18 cellular contexts compared by ENCODE assay signal in genomic region chr6:25036461-25036860, GRCh38.
A peak's percentile ranks its signal among the peaks of the same experiment; 100 is the strongest.
DNase-seq lines count a peak whose midpoint lies in the region; ATAC-seq, FAIRE-seq and TF ChIP-seq lines count a peak whose summit lies in the region.
"Had no signal": no experiment of that assay in that cellular context is flagged by ENCODE, and none has a peak within 500 bp of the region (broad histone marks: within the 10 kb centered on the region; RNA-seq: fewer than 3 reads in every experiment).

No MANE protein-coding gene starts in this region.

- no peaks in the 10 kb centered on the region for H3K9me3 Mint-ChIP-seq in T-cell
- H3K9me3 Mint-ChIP-seq in effector memory CD8-positive, alpha-beta T cell: no peaks in the 10 kb centered on the region
- H3K9me3 Mint-ChIP-seq in stimulated activated naive CD8-positive, alpha-beta T cell treated with anti-CD3 and anti-CD28 coated beads, Interleukin-15, amount 100 ng/mL, for 72 hours: no peaks in the 10 kb centered on the region
- H3K9me3 Mint-ChIP-seq: activated naive CD4-positive, alpha-beta T cell treated with anti-CD3 and anti-CD28 coated beads, Interleukin-2, amount 50 U/mL, for 24 hours had no signal

- no peak for TF ChIP-seq RAD21 in HepG2 (CRISPR knock-in tag; IDR thresholded peaks at IDR 0.05)

- H3K4me3 ChIP-seq in HepG2 (replicated peaks in 1 of 3; ENCODE audit: insufficient read depth in 1 of 3, low read depth in 2 of 3, low read length in 3 of 3) (no peak overlapping the region), right lobe of liver (no peak overlapping the region), foreskin fibroblast (ENCODE audit: low read depth in 1 of 2, low read length in 2 of 2) (no peak overlapping the region)

- H3K9me3 ChIP-seq in HepG2 (ENCODE audit: low read length) (no peaks in the 10 kb centered on the region), right lobe of liver (no peaks in the 10 kb centered on the region)
- H3K9me3 ChIP-seq: esophagus squamous epithelium, thoracic aorta had no signal

- intact Hi-C loops in HepG2 (cut with micrococcal nuclease; ENCODE audit: unreplicated experiment): no loop called here
- intact Hi-C loops in right lobe of liver (cut with DNase I): no loop called here

- POLR2A ChIA-PET in HepG2 (lab: Yijun Ruan, JAX) (no interaction called here), T-cell (lab: Charles Lee) (interaction anchor here in 1 of 2 donors (0.9 to 1.0 kb wide), 2 partner anchors 9 to 13 kb away, joined by 3 to 5 read pairs; no protein-coding TSS in a partner anchor)

- H3K4me2 ChIP-seq in HepG2 (ENCODE audit: low read depth, low read length): no peak overlapping the region

- TF ChIP-seq CTCF in HepG2 (CRISPR knock-in tag; IDR thresholded peaks at IDR 0.05) (no peak), right lobe of liver (IDR thresholded peaks at IDR 0.05) (no peak), foreskin fibroblast (IDR thresholded peaks at IDR 0.05; ENCODE audit: low read depth, low read length) (no peak)

- no TSS peak for BruUV-seq in HepG2 (replicated peaks; lab: Mats Ljungman, UMichigan)

- H3K27ac ChIP-seq in HepG2 (ENCODE audit: extremely low read length, insufficient read depth, low read length) (no peak overlapping the region), right lobe of liver (no peak overlapping the region)
- H3K27ac ChIP-seq: thoracic aorta had no signal

- TF ChIP-seq EP300 in HepG2 (IDR thresholded peaks at IDR 0.05; ENCODE audit: low read depth in 2 of 2, low read length in 2 of 2): no peak
- no peak for TF ChIP-seq EP300 in HepG2 (CRISPR knock-in tag; IDR thresholded peaks at IDR 0.05; ENCODE audit: borderline replicate concordance)

- no peaks in the 10 kb centered on the region for H3K79me2 ChIP-seq in HepG2 (ENCODE audit: insufficient read depth, low read length)

- peak overlapping the region; percentile 76 to 82 (median 79) for H3K4me3 Mint-ChIP-seq in T-cell
- H3K4me3 Mint-ChIP-seq in effector memory CD8-positive, alpha-beta T cell: peak overlapping the region; percentile 69 to 81
- peak overlapping the region; percentile 81 to 87 for H3K4me3 Mint-ChIP-seq in stimulated activated naive CD8-positive, alpha-beta T cell treated with anti-CD3 and anti-CD28 coated beads, Interleukin-15, amount 100 ng/mL, for 72 hours

- no peak overlapping the region for H2AFZ ChIP-seq in HepG2 (ENCODE audit: low read length)

- H3K27me3 ChIP-seq in HepG2 (ENCODE audit: control insufficient read depth in 1 of 2, insufficient read depth in 2 of 2, low read length in 2 of 2): peaks cover 0 to 15% of the 10 kb centered on the region in 2 experiments; a peak in 2 of 5 replicates
- H3K27me3 ChIP-seq in right lobe of liver: no peaks in the 10 kb centered on the region
- H3K27me3 ChIP-seq: esophagus squamous epithelium had no signal

- in situ Hi-C loops in HepG2 (cut with HindIII; ENCODE audit: extremely low pct_ligation_motif_present, low pct_unique_long_range_greater_than_20kb): no loop called here

- H3K4me1 ChIP-seq in HepG2 (ENCODE audit: insufficient read depth, low read length) (no peaks in the 10 kb centered on the region), right lobe of liver (no peaks in the 10 kb centered on the region)

- H3K36me3 Mint-ChIP-seq in T-cell: no peaks in the 10 kb centered on the region
- H3K36me3 Mint-ChIP-seq in effector memory CD8-positive, alpha-beta T cell (ENCODE audit: insufficient read depth): peaks cover 22% of the 10 kb centered on the region
- H3K36me3 Mint-ChIP-seq: activated naive CD4-positive, alpha-beta T cell treated with anti-CD3 and anti-CD28 coated beads, Interleukin-2, amount 50 U/mL, for 24 hours had no signal

- H4K20me1 ChIP-seq in HepG2 (ENCODE audit: insufficient read depth, low read length): no peaks in the 10 kb centered on the region

- H3K4me1 Mint-ChIP-seq in T-cell: peaks cover 76 to 82% (median 82%) of the 10 kb centered on the region in 3 donors
- peaks cover 49 to 72% of the 10 kb centered on the region in 2 donors for H3K4me1 Mint-ChIP-seq in effector memory CD8-positive, alpha-beta T cell (ENCODE audit: low read depth in 2 of 2)
- peaks cover 68% of the 10 kb centered on the region for H3K4me1 Mint-ChIP-seq in stimulated activated naive CD8-positive, alpha-beta T cell treated with anti-CD3 and anti-CD28 coated beads, Interleukin-15, amount 100 ng/mL, for 72 hours

- TF ChIP-seq POLR2A in HepG2 (IDR thresholded peaks at IDR 0.05; ENCODE audit: insufficient read depth in 1 of 2, low read depth in 2 of 2, low read length in 2 of 2) (no peak), right lobe of liver (IDR thresholded peaks at IDR 0.05) (no peak)

- no peaks in the 10 kb centered on the region for H3K27me3 Mint-ChIP-seq in T-cell
- no peaks in the 10 kb centered on the region for H3K27me3 Mint-ChIP-seq in effector memory CD8-positive, alpha-beta T cell
- H3K27me3 Mint-ChIP-seq in stimulated activated naive CD8-positive, alpha-beta T cell treated with anti-CD3 and anti-CD28 coated beads, Interleukin-15, amount 100 ng/mL, for 72 hours: no peaks in the 10 kb centered on the region
- H3K27me3 Mint-ChIP-seq: activated naive CD4-positive, alpha-beta T cell treated with anti-CD3 and anti-CD28 coated beads, Interleukin-2, amount 50 U/mL, for 24 hours had no signal

- CTCF ChIA-PET in HepG2 (lab: Yijun Ruan, JAX; ENCODE audit: low intra/inter-chr PET ratio, low total read pairs): no interaction called here
- CTCF ChIA-PET in T-cell (lab: Charles Lee): interaction anchor here (0.6 to 5.6 kb wide), 7 partner anchors 9 to 180 kb away, joined by 3 to 37 read pairs (median 5); no protein-coding TSS in a partner anchor

- ATAC-seq in HepG2 (no peak), right lobe of liver (no peak), T-cell (replicated peaks in 1 of 4) (no peak)
- ATAC-seq in effector memory CD8-positive, alpha-beta T cell (replicated peaks): no peak
- no peak for ATAC-seq in stimulated activated naive CD8-positive, alpha-beta T cell treated with anti-CD3 and anti-CD28 coated beads, Interleukin-15, amount 100 ng/mL, for 72 hours
- ATAC-seq: HCT116 had no signal

- 67% methylated on average over 3 of the region's 3 CpGs for WGBS in HepG2 (ENCODE audit: low lambda C conversion rate)
- 94% methylated on average over 3 of the region's 3 CpGs for WGBS in right lobe of liver (ENCODE audit: insufficient coverage, low coverage, low lambda C conversion rate, missing lambda C conversion rate)

- H3K36me3 ChIP-seq in HepG2 (replicated peaks in 1 of 2; ENCODE audit: control insufficient read depth in 1 of 2, insufficient read depth in 2 of 2, low read length in 2 of 2) (no peaks in the 10 kb centered on the region), right lobe of liver (no peaks in the 10 kb centered on the region)
- H3K36me3 ChIP-seq: esophagus squamous epithelium, thoracic aorta had no signal

- no peak for FAIRE-seq in HepG2 (lab: Jason Lieb, UNC)
- FAIRE-seq: bronchial epithelial cell, TTC549 had no signal

- DNase-seq in HepG2 (ENCODE audit: low spot score) (no peak), right lobe of liver (no peak), T-cell (no peak), T-helper 9 cell (no peak), foreskin fibroblast (no peak)
- DNase-seq in effector memory CD8-positive, alpha-beta T cell: no peak
- no peak for DNase-seq in stimulated activated naive CD8-positive, alpha-beta T cell treated with anti-CD3 and anti-CD28 coated beads, Interleukin-15, amount 100 ng/mL, for 72 hours
- no peak for DNase-seq in activated CD4-positive, CD25-positive, alpha-beta regulatory T cell treated with anti-CD3 and anti-CD28 coated beads, Interleukin-2, amount 50 U/mL, for 72 hours
- DNase-seq: esophagus squamous epithelium, mammary epithelial cell, NCI-H187 treated with DMSO at 0.1 percent for 48 hours, NCI-H446 treated with DMSO at 0.1 percent for 48 hours, SHP77 treated with DMSO at 0.1 percent for 48 hours had no signal

- H3K27ac Mint-ChIP-seq in T-cell: peak overlapping the region; percentile 90 to 100
- H3K27ac Mint-ChIP-seq in effector memory CD8-positive, alpha-beta T cell: peak overlapping the region; percentile 95 to 99
- H3K27ac Mint-ChIP-seq in stimulated activated naive CD8-positive, alpha-beta T cell treated with anti-CD3 and anti-CD28 coated beads, Interleukin-15, amount 100 ng/mL, for 72 hours: peak overlapping the region; percentile 23 to 27

- no peak overlapping the region for H3K9ac ChIP-seq in HepG2 (ENCODE audit: insufficient read depth, low read depth, low read length)

TF ChIP-seq in HepG2, 621 proteins besides CTCF, POLR2A, EP300 and RAD21:
- TF ChIP-seq ZNF770 (CRISPR knock-in tag; IDR thresholded peaks at IDR 0.05): peak; percentile 45; the same call in 1 of the 2 replicates
- TF ChIP-seq RFX1 (IDR thresholded peaks at IDR 0.05): no peak

Comparison
In these comparisons a context has a peak if more than half of its experiments do, and no peak if none do; other contexts are left out.
1. H3K27ac Mint-ChIP-seq: peak in every context shown above with its lines; median percentile 97 in effector memory CD8-positive, alpha-beta T cell; 95 in T-cell; 25 in stimulated activated naive CD8-positive, alpha-beta T cell treated with anti-CD3 and anti-CD28 coated beads, Interleukin-15, amount 100 ng/mL, for 72 hours.